1 cellular context compared by ENCODE assay signal in the genomic region with DNA sequence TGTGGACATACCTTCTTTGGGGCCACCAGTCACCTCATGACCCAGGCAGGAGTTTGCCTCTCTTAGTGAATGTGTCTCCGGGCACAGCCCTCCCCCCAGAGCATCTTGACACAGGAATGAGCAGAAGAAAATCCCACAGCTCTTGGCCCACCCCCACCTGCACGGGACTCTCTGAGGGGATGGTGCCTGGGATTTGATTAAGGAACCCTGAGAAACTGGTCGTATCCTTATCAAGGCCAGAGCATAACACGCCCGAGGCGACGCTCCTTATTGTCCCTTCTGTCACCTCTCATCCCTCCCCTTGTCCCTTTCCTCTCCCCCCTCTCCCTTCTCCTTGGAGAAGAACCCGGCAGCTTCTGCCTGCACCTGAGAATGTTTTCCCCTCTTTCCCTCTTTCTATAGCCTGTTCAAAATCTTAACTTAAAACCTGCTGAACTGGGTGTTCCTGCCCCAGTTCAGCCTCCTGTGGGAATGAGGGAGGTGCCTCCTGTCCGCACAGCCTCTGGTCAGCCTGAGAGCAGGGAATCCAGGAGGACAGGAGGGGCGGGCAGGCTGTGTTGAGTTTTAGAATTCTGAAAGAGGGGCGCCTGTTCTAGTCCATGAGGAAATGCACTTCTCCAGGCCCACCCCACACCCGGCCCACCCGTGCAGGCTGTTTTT.
TF ChIP-seq lines count a peak whose summit lies in the region.

No MANE protein-coding gene starts in this region.

TF ChIP-seq in GM23338, 12 proteins besides CTCF, POLR2A, EP300 and RAD21 (continued from another document):
- TF ChIP-seq, protein P1, sequence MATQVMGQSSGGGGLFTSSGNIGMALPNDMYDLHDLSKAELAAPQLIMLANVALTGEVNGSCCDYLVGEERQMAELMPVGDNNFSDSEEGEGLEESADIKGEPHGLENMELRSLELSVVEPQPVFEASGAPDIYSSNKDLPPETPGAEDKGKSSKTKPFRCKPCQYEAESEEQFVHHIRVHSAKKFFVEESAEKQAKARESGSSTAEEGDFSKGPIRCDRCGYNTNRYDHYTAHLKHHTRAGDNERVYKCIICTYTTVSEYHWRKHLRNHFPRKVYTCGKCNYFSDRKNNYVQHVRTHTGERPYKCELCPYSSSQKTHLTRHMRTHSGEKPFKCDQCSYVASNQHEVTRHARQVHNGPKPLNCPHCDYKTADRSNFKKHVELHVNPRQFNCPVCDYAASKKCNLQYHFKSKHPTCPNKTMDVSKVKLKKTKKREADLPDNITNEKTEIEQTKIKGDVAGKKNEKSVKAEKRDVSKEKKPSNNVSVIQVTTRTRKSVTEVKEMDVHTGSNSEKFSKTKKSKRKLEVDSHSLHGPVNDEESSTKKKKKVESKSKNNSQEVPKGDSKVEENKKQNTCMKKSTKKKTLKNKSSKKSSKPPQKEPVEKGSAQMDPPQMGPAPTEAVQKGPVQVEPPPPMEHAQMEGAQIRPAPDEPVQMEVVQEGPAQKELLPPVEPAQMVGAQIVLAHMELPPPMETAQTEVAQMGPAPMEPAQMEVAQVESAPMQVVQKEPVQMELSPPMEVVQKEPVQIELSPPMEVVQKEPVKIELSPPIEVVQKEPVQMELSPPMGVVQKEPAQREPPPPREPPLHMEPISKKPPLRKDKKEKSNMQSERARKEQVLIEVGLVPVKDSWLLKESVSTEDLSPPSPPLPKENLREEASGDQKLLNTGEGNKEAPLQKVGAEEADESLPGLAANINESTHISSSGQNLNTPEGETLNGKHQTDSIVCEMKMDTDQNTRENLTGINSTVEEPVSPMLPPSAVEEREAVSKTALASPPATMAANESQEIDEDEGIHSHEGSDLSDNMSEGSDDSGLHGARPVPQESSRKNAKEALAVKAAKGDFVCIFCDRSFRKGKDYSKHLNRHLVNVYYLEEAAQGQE (IDR thresholded peaks at IDR 0.05; ENCODE audit: unreplicated experiment) = no peak
